Comparison of ENCODE assay signal across 1 cellular context in the genomic region with DNA sequence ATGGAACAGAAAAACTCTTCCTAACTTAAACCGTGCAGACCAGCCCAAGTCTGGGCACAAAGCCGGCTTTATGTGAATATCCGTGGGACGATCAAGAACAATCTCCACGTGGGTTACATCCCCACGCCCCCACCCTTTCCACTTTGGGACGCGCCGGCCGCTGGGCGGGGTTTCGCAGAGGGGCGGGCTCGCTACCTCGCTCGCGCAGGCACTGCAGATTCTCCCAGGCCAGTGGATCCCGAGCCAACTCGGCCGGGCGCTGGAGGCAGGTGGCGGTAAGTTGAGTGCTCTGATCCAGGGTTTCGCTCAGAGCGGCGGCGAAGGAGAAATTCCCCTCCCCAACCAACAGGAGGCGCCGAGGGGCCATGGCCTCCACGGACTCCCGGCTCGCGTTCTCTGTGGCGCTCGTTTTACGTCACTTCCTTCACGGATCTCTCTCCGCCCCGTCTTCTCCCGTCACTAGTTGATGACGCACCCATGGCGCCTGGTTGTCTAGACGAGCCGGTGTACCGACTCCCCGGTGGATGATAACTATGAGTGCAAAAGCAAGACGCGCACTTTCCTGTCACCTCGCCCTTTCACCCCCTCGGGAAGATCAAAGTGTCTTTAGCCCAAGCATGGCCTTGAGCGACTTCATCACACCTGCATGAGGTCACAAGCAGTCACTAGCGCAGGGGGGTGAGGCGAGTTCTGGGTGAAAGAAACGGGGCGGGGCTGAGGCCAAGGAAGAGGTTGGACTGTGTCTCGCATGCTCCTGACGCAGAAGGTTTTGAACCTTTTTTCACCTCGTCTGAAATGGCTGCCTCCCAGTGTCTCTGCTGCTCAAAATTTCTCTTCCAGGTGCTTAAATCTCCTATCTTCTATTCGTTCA.
A peak's percentile ranks its signal among the peaks of the same experiment; 100 is the strongest.
TF ChIP-seq lines count a peak whose summit lies in the region.

A gene with protein sequence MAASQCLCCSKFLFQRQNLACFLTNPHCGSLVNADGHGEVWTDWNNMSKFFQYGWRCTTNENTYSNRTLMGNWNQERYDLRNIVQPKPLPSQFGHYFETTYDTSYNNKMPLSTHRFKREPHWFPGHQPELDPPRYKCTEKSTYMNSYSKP (plus strand): TSS at position 776 of the 871 bp plus-strand sequence. CDS start 20 bp downstream, at position 796.
A gene with protein sequence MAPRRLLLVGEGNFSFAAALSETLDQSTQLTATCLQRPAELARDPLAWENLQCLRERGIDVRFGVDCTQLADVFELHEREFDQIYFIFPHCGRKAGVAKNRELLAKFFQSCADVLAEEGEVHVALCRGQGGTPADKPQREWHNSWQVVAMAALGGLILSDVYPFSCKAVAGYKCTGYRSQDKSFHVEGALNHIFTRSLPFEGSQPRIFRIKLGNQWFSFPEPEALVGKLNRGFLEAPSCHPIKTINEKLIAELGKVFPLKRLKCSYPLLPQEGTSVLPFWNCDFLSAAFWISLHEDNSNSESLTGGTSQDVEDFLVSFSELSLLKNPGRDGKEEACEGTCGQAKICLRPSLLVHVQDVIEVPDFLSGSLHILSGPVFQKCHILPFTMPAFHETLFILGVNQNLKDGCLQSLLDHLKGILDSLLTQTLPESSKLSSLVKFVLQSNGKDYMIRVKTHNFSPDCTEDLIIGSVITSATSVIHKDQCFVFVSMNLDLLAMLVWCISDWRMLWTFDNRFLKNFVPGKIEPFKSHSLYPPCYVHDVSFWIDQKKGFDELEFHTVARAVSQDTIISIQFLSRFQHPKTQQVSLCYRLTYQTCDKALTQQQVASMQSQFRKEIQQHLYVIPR (minus strand): TSS at position 400 of the 871 bp plus-strand sequence. CDS start 33 bp downstream, at position 367.

TF ChIP-seq in neural cell, 6 proteins besides CTCF, POLR2A, EP300 and RAD21:
- TF ChIP-seq EZH2 (IDR thresholded peaks at IDR 0.05; ENCODE audit: borderline replicate concordance, insufficient read depth, low read length, poor library complexity, severe bottlenecking) = no peak
- peak; percentile 79 for TF ChIP-seq SMC3 (conservative IDR thresholded peaks at IDR 0.05; ENCODE audit: poor library complexity)
- TF ChIP-seq MXI1 (conservative IDR thresholded peaks at IDR 0.05; ENCODE audit: poor library complexity, severe bottlenecking) = peak; percentile 95
- TF ChIP-seq TAF1 (IDR thresholded peaks at IDR 0.05; ENCODE audit: low read depth) = peak; percentile 88
- peak; percentile 83 for TF ChIP-seq POLR2AphosphoS5 (IDR thresholded peaks at IDR 0.05)
- TF ChIP-seq, protein P1, sequence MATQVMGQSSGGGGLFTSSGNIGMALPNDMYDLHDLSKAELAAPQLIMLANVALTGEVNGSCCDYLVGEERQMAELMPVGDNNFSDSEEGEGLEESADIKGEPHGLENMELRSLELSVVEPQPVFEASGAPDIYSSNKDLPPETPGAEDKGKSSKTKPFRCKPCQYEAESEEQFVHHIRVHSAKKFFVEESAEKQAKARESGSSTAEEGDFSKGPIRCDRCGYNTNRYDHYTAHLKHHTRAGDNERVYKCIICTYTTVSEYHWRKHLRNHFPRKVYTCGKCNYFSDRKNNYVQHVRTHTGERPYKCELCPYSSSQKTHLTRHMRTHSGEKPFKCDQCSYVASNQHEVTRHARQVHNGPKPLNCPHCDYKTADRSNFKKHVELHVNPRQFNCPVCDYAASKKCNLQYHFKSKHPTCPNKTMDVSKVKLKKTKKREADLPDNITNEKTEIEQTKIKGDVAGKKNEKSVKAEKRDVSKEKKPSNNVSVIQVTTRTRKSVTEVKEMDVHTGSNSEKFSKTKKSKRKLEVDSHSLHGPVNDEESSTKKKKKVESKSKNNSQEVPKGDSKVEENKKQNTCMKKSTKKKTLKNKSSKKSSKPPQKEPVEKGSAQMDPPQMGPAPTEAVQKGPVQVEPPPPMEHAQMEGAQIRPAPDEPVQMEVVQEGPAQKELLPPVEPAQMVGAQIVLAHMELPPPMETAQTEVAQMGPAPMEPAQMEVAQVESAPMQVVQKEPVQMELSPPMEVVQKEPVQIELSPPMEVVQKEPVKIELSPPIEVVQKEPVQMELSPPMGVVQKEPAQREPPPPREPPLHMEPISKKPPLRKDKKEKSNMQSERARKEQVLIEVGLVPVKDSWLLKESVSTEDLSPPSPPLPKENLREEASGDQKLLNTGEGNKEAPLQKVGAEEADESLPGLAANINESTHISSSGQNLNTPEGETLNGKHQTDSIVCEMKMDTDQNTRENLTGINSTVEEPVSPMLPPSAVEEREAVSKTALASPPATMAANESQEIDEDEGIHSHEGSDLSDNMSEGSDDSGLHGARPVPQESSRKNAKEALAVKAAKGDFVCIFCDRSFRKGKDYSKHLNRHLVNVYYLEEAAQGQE (IDR thresholded peaks at IDR 0.05; ENCODE audit: borderline replicate concordance) = peak; percentile 85
